Comparison of ENCODE assay signal across 8 cellular contexts in the genomic region with DNA sequence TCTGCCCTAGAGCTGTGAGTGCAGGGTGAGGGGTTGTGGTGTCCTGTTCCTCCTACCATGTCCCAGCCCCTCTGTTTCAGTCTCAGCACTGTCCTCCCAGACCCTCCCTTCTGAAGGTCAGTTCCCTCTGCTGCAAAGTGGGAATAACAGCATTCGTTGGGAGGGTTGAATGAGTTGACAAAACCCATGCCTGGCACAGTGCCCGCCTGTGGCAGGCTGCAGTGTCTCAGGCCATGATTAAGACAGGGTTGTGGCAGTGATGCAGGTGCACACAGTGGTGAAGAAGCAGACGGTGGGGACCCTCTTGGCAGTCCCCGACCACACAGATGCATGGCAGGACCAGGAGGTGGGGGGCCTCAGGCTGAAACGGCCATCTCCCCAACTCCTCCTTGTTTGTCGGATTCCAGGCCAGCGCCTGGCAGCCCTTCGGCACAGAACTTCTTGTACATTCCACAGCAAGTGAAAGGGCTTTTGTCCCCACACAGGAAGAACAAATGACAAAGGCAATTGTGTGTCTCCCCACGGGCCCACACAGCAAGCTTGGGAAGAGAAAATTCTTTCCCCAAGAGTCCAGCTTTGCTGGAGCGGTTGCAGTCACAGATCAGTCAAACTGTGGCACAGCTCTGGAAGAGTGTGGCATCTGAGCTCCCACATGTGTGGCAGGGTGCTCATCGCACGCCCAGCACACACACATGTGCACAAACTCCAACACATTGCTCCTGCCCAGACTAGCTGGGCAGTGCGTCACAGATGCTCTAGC. TPM values are rescaled to one million over a fixed set of nuclear protein-coding genes. Genes with fewer than 3 reads are reported as not detected.
DNase-seq lines count a peak whose midpoint lies in the region; ATAC-seq, FAIRE-seq and TF ChIP-seq lines count a peak whose summit lies in the region.

No MANE protein-coding gene starts in this region.

- H3K4me2 ChIP-seq in GM12878 (ENCODE audit: control insufficient read depth, insufficient read depth): peak overlapping the region; percentile 99

- TF ChIP-seq CTCF in GM12878 (IDR thresholded peaks at IDR 0.05 in 2 of 3, conservative IDR thresholded peaks at IDR 0.05 in 1 of 3; ENCODE audit: control insufficient read depth in 2 of 3, extremely low read depth in 1 of 3, insufficient read depth in 1 of 3, low read depth in 3 of 3, low read length in 3 of 3): no peak

- peaks cover 26 to 33% (median 30%) of the 10 kb centered on the region in 3 donors for H3K4me1 Mint-ChIP-seq in naive B cell

- FAIRE-seq in GM12878 (lab: Jason Lieb, UNC): no peak

- CTCF ChIA-PET in GM12878 (lab: Yijun Ruan, JAX): interaction anchor here (1.0 to 9.8 kb wide), 9 partner anchors 8 to 393 kb away, joined by 3 to 120 read pairs (median 7); no protein-coding TSS in a partner anchor

- TF ChIP-seq POLR2A in GM19193 (IDR thresholded peaks at IDR 0.05; ENCODE audit: extremely low read depth, insufficient read depth, insufficient read length) (peak; percentile 46), GM12878 (IDR thresholded peaks at IDR 0.05; ENCODE audit: low read depth, low read length) (peak; percentile 73)

- TSS peak; percentile 96 for BruUV-seq in GM12878 (replicated peaks; lab: Mats Ljungman, UMichigan)

- intact Hi-C loops in GM12878 (cut with micrococcal nuclease; ENCODE audit: unreplicated experiment): loop anchor here (1.0 to 2.0 kb wide), 4 partner anchors 10 to 368 kb away; no protein-coding TSS in a partner anchor

- RAD21 ChIA-PET in GM12878 (lab: Charles Lee; ENCODE audit: unreplicated experiment): interaction anchor here (1.0 to 8.2 kb wide), 14 partner anchors 10 to 240 kb away, joined by 3 to 129 read pairs (median 8); no protein-coding TSS in a partner anchor

- H3K36me3 ChIP-seq in GM12878 (ENCODE audit: control insufficient read depth in 2 of 2, insufficient read depth in 2 of 2, low read length in 1 of 2): no peaks in the 10 kb centered on the region

- peak overlapping the region; percentile 88 for H3K27ac ChIP-seq in GM12878 (ENCODE audit: control insufficient read depth, insufficient read depth)

- H2AFZ ChIP-seq in GM12878 (ENCODE audit: control insufficient read depth, low read depth, low read length): peak overlapping the region; percentile 52

- in situ Hi-C loops in GM12878 (cut with MboI): loop anchor here (5.0 kb wide), 1 partner anchor 394 kb away; the partner anchor contains the start of gene MCFD2

- H3K79me2 ChIP-seq in GM12878 (ENCODE audit: control insufficient read depth, insufficient read depth, low read length): no peaks in the 10 kb centered on the region

- ATAC-seq in HG03103 (IDR thresholded peaks at IDR 0.05; ENCODE audit: low read depth, unreplicated experiment): peak; percentile 6
- peak; percentile 59 for ATAC-seq in GM12878
- ATAC-seq in naive B cell (ENCODE audit: low read depth in 2 of 2): peak; percentile 45 to 55

- H3K27me3 Mint-ChIP-seq in naive B cell: peaks cover 0 to 4% (median 0%) of the 10 kb centered on the region in 3 donors

- no peaks in the 10 kb centered on the region for H3K9me3 Mint-ChIP-seq in naive B cell

- 52% methylated on average over 13 of the region's 13 CpGs for WGBS in GM12878 (ENCODE audit: insufficient coverage, insufficient replicate concordance, low lambda C conversion rate, missing lambda C conversion rate)

- POLR2A ChIA-PET in GM12878 (lab: Charles Lee): interaction anchor here (0.6 to 6.5 kb wide), 11 partner anchors 9 to 393 kb away, joined by 3 to 82 read pairs (median 5); no protein-coding TSS in a partner anchor

- no peaks in the 10 kb centered on the region for H4K20me1 ChIP-seq in GM12878 (ENCODE audit: control insufficient read depth, insufficient read depth)

- SMC1A ChIA-PET in GM12878 (lab: Charles Lee; ENCODE audit: uncharacterized antibody, unreplicated experiment): interaction anchor here (0.8 to 9.9 kb wide), 19 partner anchors 10 to 393 kb away, joined by 3 to 145 read pairs (median 5); no protein-coding TSS in a partner anchor

- no peak for TF ChIP-seq EP300 in GM12878 (IDR thresholded peaks at IDR 0.05; ENCODE audit: borderline replicate concordance in 1 of 2, control insufficient read depth in 1 of 2, low read depth in 2 of 2, low read length in 2 of 2)

- peak overlapping the region in 4 of 6 donors; percentile 80 to 96 (median 90) for H3K27ac Mint-ChIP-seq in naive B cell

- peaks cover 44% of the 10 kb centered on the region for H3K4me1 ChIP-seq in GM12878 (ENCODE audit: control insufficient read depth, insufficient read depth, low read length)

- peak overlapping the region in 7 of 8 donors; percentile 54 to 90 (median 73) for H3K4me3 Mint-ChIP-seq in naive B cell

- H3K36me3 Mint-ChIP-seq in naive B cell: no peaks in the 10 kb centered on the region

- H3K9me3 ChIP-seq in GM12878 (replicated peaks; ENCODE audit: control insufficient read depth, insufficient read depth, low read length): no peaks in the 10 kb centered on the region

- TF ChIP-seq RAD21 in GM12878 (IDR thresholded peaks at IDR 0.05; ENCODE audit: insufficient read depth, low read depth, low read length): no peak

- no peaks in the 10 kb centered on the region for H3K27me3 ChIP-seq in GM12878 (replicated peaks in 1 of 2; ENCODE audit: control insufficient read depth in 2 of 2, insufficient read depth in 2 of 2, low read length in 1 of 2)

- H3K4me3 ChIP-seq in GM12878: peak overlapping the region; percentile 31

- H3K9ac ChIP-seq in GM12878 (ENCODE audit: control insufficient read depth, insufficient read depth, low read length): peak overlapping the region; percentile 59

- DNase-seq in GM12878 (ENCODE audit: low read depth, low spot score) (no peak), naive B cell (no peak), NCI-H1048 (lab: John Stamatoyannopoulos, UW) (no peak), DMS79 treated with DMSO at 0.1 percent for 48 hours (lab: John Stamatoyannopoulos, UW) (no peak), NCI-H187 treated with DMSO at 0.1 percent for 48 hours (lab: John Stamatoyannopoulos, UW) (no peak)
- no peak for DNase-seq in stimulated activated CD4-positive, alpha-beta T cell treated with anti-CD3 and anti-CD28 coated beads, Interleukin-2, amount 100 ng/mL, for 24 hours

TF ChIP-seq in GM12878, 131 proteins besides CTCF, POLR2A, EP300 and RAD21 (continues in another document):
- TF ChIP-seq, protein P1, sequence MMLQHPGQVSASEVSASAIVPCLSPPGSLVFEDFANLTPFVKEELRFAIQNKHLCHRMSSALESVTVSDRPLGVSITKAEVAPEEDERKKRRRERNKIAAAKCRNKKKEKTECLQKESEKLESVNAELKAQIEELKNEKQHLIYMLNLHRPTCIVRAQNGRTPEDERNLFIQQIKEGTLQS (IDR thresholded peaks at IDR 0.05; ENCODE audit: borderline replicate concordance, extremely low read depth, low read depth, low read length): no peak
- TF ChIP-seq, protein P2, sequence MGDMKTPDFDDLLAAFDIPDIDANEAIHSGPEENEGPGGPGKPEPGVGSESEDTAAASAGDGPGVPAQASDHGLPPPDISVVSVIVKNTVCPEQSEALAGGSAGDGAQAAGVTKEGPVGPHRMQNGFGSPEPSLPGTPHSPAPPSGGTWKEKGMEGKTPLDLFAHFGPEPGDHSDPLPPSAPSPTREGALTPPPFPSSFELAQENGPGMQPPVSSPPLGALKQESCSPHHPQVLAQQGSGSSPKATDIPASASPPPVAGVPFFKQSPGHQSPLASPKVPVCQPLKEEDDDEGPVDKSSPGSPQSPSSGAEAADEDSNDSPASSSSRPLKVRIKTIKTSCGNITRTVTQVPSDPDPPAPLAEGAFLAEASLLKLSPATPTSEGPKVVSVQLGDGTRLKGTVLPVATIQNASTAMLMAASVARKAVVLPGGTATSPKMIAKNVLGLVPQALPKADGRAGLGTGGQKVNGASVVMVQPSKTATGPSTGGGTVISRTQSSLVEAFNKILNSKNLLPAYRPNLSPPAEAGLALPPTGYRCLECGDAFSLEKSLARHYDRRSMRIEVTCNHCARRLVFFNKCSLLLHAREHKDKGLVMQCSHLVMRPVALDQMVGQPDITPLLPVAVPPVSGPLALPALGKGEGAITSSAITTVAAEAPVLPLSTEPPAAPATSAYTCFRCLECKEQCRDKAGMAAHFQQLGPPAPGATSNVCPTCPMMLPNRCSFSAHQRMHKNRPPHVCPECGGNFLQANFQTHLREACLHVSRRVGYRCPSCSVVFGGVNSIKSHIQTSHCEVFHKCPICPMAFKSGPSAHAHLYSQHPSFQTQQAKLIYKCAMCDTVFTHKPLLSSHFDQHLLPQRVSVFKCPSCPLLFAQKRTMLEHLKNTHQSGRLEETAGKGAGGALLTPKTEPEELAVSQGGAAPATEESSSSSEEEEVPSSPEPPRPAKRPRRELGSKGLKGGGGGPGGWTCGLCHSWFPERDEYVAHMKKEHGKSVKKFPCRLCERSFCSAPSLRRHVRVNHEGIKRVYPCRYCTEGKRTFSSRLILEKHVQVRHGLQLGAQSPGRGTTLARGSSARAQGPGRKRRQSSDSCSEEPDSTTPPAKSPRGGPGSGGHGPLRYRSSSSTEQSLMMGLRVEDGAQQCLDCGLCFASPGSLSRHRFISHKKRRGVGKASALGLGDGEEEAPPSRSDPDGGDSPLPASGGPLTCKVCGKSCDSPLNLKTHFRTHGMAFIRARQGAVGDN (IDR thresholded peaks at IDR 0.05): peak; percentile 72; the same call in 1 of the 2 replicates
- TF ChIP-seq NR2C2 (IDR thresholded peaks at IDR 0.05; ENCODE audit: borderline replicate concordance, control insufficient read depth, insufficient read length, low read depth) (no peak), GATAD2B (conservative IDR thresholded peaks at IDR 0.05; ENCODE audit: low read depth) (no peak)

RNA-seq across cellular contexts. Expression of gene EPCAM, which starts 58.1 kb away (rescaled TPM):
- total RNA-seq in GM12878 (2013; cell fraction: nucleolus; rRNA removed): 2.0 and 2.8 TPM in 2 replicates
- total RNA-seq in GM12878 (2014; rRNA removed): 0.56 and 1.1 TPM in 2 replicates
- total RNA-seq in GM12878 (2014; rRNA removed; fragmentation: Illumina TruSeq; extraction: Trizol): 0.46 and 1.3 TPM in 2 replicates
- total RNA-seq in GM12878 (2021): 1.3 and 2.4 TPM in 2 replicates
- polyA plus RNA-seq in GM12878 (2011; ENCODE audit: low read depth): not detected
- 0.19 and 0.37 TPM in 2 replicates for polyA plus RNA-seq in GM12878 (2011; rRNA removed)
- polyA plus RNA-seq in GM12878 (2011; cell fraction: cytosol; rRNA removed): 0.04 and 0.12 TPM in 2 replicates
- polyA plus RNA-seq in GM12878 (2011; cell fraction: nucleus; rRNA removed): 0.21 TPM in 1 of 2 replicates, not detected in the other
- 0.13 and 0.27 TPM in 2 replicates for polyA plus RNA-seq in GM12878 (2012)
- 1.1 and 2.3 TPM in 2 replicates for polyA plus RNA-seq in GM12878 (2014; fragmentation: Illumina TruSeq; extraction: Trizol)
- polyA plus RNA-seq in GM12878 (2014; fragmentation: Nextera tagmentation; extraction: Ambion mirVana): 1 to 10 TPM in 1 of 2 experiments, under 1 TPM in 1; 0.85 to 1.4 TPM
- polyA plus RNA-seq in GM12878 (2014; rRNA removed): 0.65 and 1.1 TPM in 2 replicates
- polyA plus RNA-seq in GM12878 (2016; fragmentation: Nextera tagmentation; extraction: Ambion mirVana): 1 to 10 TPM in 1 of 2 experiments, under 1 TPM in 1; 0.95 to 1.2 TPM
- 0.31 TPM in 1 of 2 replicates, not detected in the other for polyA minus RNA-seq in GM12878 (2011; rRNA and poly(A)+ RNA removed)
- not detected in 2 replicates for polyA minus RNA-seq in GM12878 (2011; cell fraction: cytosol; rRNA and poly(A)+ RNA removed)
- not detected in 2 replicates for polyA minus RNA-seq in GM12878 (2011; cell fraction: nucleus; rRNA and poly(A)+ RNA removed)
- polyA plus RNA-seq in naive B cell (ENCODE audit: low read depth in 6 of 6): not detected

Comparison
In these comparisons a context has a peak if more than half of its experiments do, and no peak if none do; other contexts are left out.
1. ATAC-seq: peak in every context shown above with its lines; median percentile 59 in GM12878; 50 in naive B cell; 6 in HG03103.